21 cellular contexts compared by ENCODE assay signal in genomic region chr15:43093026-43093425, GRCh38. TPM values are rescaled to one million over a fixed set of nuclear protein-coding genes. Genes with fewer than 3 reads are reported as not detected.
DNase-seq lines count a peak whose midpoint lies in the region; ATAC-seq, FAIRE-seq and TF ChIP-seq lines count a peak whose summit lies in the region.
"Had no signal": no experiment of that assay in that cellular context is flagged by ENCODE, and none has a peak within 500 bp of the region (broad histone marks: within the 10 kb centered on the region; RNA-seq: fewer than 3 reads in every experiment).

No MANE protein-coding gene starts in this region.

- no peak overlapping the region for H3K4me2 ChIP-seq in GM12878 (ENCODE audit: control insufficient read depth, insufficient read depth)

- H3K27ac Mint-ChIP-seq in CD14-positive monocyte: peak overlapping the region in 5 of 7 donors; percentile 14 to 86 (median 54)
- no peak overlapping the region for H3K27ac Mint-ChIP-seq in CD8-positive, alpha-beta memory T cell
- H3K27ac Mint-ChIP-seq: activated CD4-positive, alpha-beta T cell treated with anti-CD3 and anti-CD28 coated beads, Interleukin-2, amount 10 ng/mL, durations not matched to agents 7 days and 5 days; activated T-helper 1 cell treated with anti-CD3 and anti-CD28 coated beads, Interleukin-12 subunit alpha, Interleukin-12 subunit beta, Interleukin-2, Interleukin-4 antibody, amounts not matched to agents 30 ng/mL and 10 ng/mL and 1 ng/mL, durations not matched to agents 14 hours and 24 hours and 36 hours; CD4-positive, alpha-beta T cell; stimulated activated effector memory CD8-positive, alpha-beta T cell treated with anti-CD3 and anti-CD28 coated beads, Interleukin-12 subunit alpha, Interleukin-12 subunit beta, amount 100 ng/mL, for 72 hours; T-helper 17 cell had no signal

- H3K36me3 ChIP-seq in GM12878 (ENCODE audit: control insufficient read depth in 2 of 2, insufficient read depth in 2 of 2, low read length in 1 of 2) (no peaks in the 10 kb centered on the region), neutrophil (peaks cover 12% of the 10 kb centered on the region)
- H3K36me3 ChIP-seq in CD8-positive, alpha-beta memory T cell (ENCODE audit: insufficient read depth, low read length): no peaks in the 10 kb centered on the region
- H3K36me3 ChIP-seq: vagina had no signal

- H3K36me3 Mint-ChIP-seq in CD14-positive monocyte: peaks cover 33 to 41% of the 10 kb centered on the region in 2 donors
- peaks cover 0 to 57% (median 23%) of the 10 kb centered on the region in 3 donors for H3K36me3 Mint-ChIP-seq in CD8-positive, alpha-beta memory T cell

- no peak for FAIRE-seq in GM12878 (lab: Jason Lieb, UNC)
- FAIRE-seq: H1, keratinocyte had no signal

- H3K9me3 ChIP-seq in GM12878 (replicated peaks; ENCODE audit: control insufficient read depth, insufficient read depth, low read length) (no peaks in the 10 kb centered on the region), neutrophil (no peaks in the 10 kb centered on the region)
- no peaks in the 10 kb centered on the region for H3K9me3 ChIP-seq in CD8-positive, alpha-beta memory T cell (ENCODE audit: low read length)
- H3K9me3 ChIP-seq: Peyer's patch, vagina had no signal

- H3K4me3 Mint-ChIP-seq in CD14-positive monocyte: no peak overlapping the region
- no peak overlapping the region for H3K4me3 Mint-ChIP-seq in CD8-positive, alpha-beta memory T cell
- H3K4me3 Mint-ChIP-seq: activated CD4-positive, alpha-beta T cell treated with anti-CD3 and anti-CD28 coated beads, Interleukin-2, amount 10 ng/mL, durations not matched to agents 7 days and 5 days; activated T-helper 1 cell treated with anti-CD3 and anti-CD28 coated beads, Interleukin-12 subunit alpha, Interleukin-12 subunit beta, Interleukin-2, Interleukin-4 antibody, amounts not matched to agents 30 ng/mL and 10 ng/mL and 1 ng/mL, durations not matched to agents 14 hours and 24 hours and 36 hours; CD4-positive, alpha-beta T cell; stimulated activated effector memory CD8-positive, alpha-beta T cell treated with anti-CD3 and anti-CD28 coated beads, Interleukin-12 subunit alpha, Interleukin-12 subunit beta, amount 100 ng/mL, for 72 hours; T-helper 17 cell had no signal

- DNase-seq in CD14-positive monocyte (ENCODE audit: low spot score) (no peak), LHCN-M2 (ENCODE audit: low read depth) (peak; percentile 77), GM12878 (ENCODE audit: low read depth, low spot score) (no peak), medulla oblongata (ENCODE audit: extremely low spot score) (no peak), HUDEP-2 (lab: John Stamatoyannopoulos, UW; ENCODE audit: unreplicated experiment in 76 of 76) (no peak), KG1 (lab: John Stamatoyannopoulos, UW) (no peak)
- no peak for DNase-seq in CD8-positive, alpha-beta memory T cell
- DNase-seq: activated CD4-positive, alpha-beta T cell treated with anti-CD3 and anti-CD28 coated beads, Interleukin-2, amount 10 ng/mL, durations not matched to agents 7 days and 5 days; anterior cingulate cortex; CD4-positive, alpha-beta T cell; NCI-H345; Peyer's patch; stimulated activated CD4-positive, alpha-beta T cell treated with anti-CD3 and anti-CD28 coated beads, Interleukin-4, amount 100 ng/mL, for 24 hours; T-helper 17 cell had no signal

- H3K4me1 ChIP-seq in GM12878 (ENCODE audit: control insufficient read depth, insufficient read depth, low read length) (peaks cover 6% of the 10 kb centered on the region; the same call in 1 of the 2 replicates), neutrophil (ENCODE audit: control insufficient read depth in 1 of 2, insufficient read depth in 1 of 2, low read depth in 1 of 2, low read length in 1 of 2) (peaks cover 0 to 4% of the 10 kb centered on the region in 2 experiments)
- peaks cover 11% of the 10 kb centered on the region for H3K4me1 ChIP-seq in CD8-positive, alpha-beta memory T cell (ENCODE audit: insufficient read depth, low read length)

- peaks cover 0 to 2% (median 0%) of the 10 kb centered on the region in 7 donors for H3K9me3 Mint-ChIP-seq in CD14-positive monocyte
- no peaks in the 10 kb centered on the region for H3K9me3 Mint-ChIP-seq in CD8-positive, alpha-beta memory T cell
- H3K9me3 Mint-ChIP-seq: activated CD4-positive, alpha-beta T cell treated with anti-CD3 and anti-CD28 coated beads, Interleukin-2, amount 10 ng/mL, durations not matched to agents 7 days and 5 days; activated T-helper 1 cell treated with anti-CD3 and anti-CD28 coated beads, Interleukin-12 subunit alpha, Interleukin-12 subunit beta, Interleukin-2, Interleukin-4 antibody, amounts not matched to agents 30 ng/mL and 10 ng/mL and 1 ng/mL, durations not matched to agents 14 hours and 24 hours and 36 hours; CD4-positive, alpha-beta T cell; stimulated activated effector memory CD8-positive, alpha-beta T cell treated with anti-CD3 and anti-CD28 coated beads, Interleukin-12 subunit alpha, Interleukin-12 subunit beta, amount 100 ng/mL, for 72 hours had no signal

- whole genome bisulfite sequencing in GM12878 (ENCODE audit: insufficient coverage, insufficient replicate concordance, low lambda C conversion rate, missing lambda C conversion rate): 100% methylated on average over 1 of the region's 1 CpG

- RAD21 ChIA-PET in GM12878 (lab: Charles Lee; ENCODE audit: unreplicated experiment): interaction anchor here (1.1 kb wide), 1 partner anchor 121 kb away, joined by 3 read pairs; no protein-coding TSS in a partner anchor

- in situ Hi-C loops in GM12878 (cut with MboI): no loop called here

- H4K20me1 ChIP-seq in GM12878 (ENCODE audit: control insufficient read depth, insufficient read depth): no peaks in the 10 kb centered on the region

- intact Hi-C loops in CD14-positive monocyte (cut with micrococcal nuclease): no loop called here
- intact Hi-C loops in GM12878 (cut with micrococcal nuclease; ENCODE audit: unreplicated experiment): no loop called here

- H3K4me3 ChIP-seq in GM12878 (no peak overlapping the region), neutrophil (ENCODE audit: low read depth in 1 of 2, low read length in 1 of 2) (no peak overlapping the region)
- H3K4me3 ChIP-seq in CD8-positive, alpha-beta memory T cell (ENCODE audit: low read length): no peak overlapping the region
- H3K4me3 ChIP-seq: Peyer's patch, vagina had no signal

- peaks cover 25% of the 10 kb centered on the region for H3K4me1 Mint-ChIP-seq in CD14-positive monocyte
- peaks cover 53 to 76% (median 65%) of the 10 kb centered on the region in 3 donors for H3K4me1 Mint-ChIP-seq in CD8-positive, alpha-beta memory T cell

- TF ChIP-seq CTCF in CD14-positive monocyte (IDR thresholded peaks at IDR 0.05): no peak
- no peak for TF ChIP-seq CTCF in GM12878 (IDR thresholded peaks at IDR 0.05 in 2 of 3, conservative IDR thresholded peaks at IDR 0.05 in 1 of 3; ENCODE audit: control insufficient read depth in 2 of 3, extremely low read depth in 1 of 3, insufficient read depth in 1 of 3, low read depth in 3 of 3, low read length in 3 of 3)
- no peak for TF ChIP-seq CTCF in neutrophil (IDR thresholded peaks at IDR 0.05)

- no TSS peak for BruUV-seq in GM12878 (replicated peaks; lab: Mats Ljungman, UMichigan)

- no peak overlapping the region for H3K27ac ChIP-seq in GM12878 (ENCODE audit: control insufficient read depth, insufficient read depth)
- peak overlapping the region; percentile 59 for H3K27ac ChIP-seq in neutrophil
- no peak overlapping the region for H3K27ac ChIP-seq in CD8-positive, alpha-beta memory T cell (ENCODE audit: low read depth, low read length)
- H3K27ac ChIP-seq: HL-60, vagina had no signal

- TF ChIP-seq RAD21 in GM12878 (IDR thresholded peaks at IDR 0.05; ENCODE audit: insufficient read depth, low read depth, low read length): no peak

- no peak overlapping the region for H3K9ac ChIP-seq in GM12878 (ENCODE audit: control insufficient read depth, insufficient read depth, low read length)

- no peak for TF ChIP-seq POLR2A in GM12878 (IDR thresholded peaks at IDR 0.05; ENCODE audit: low read depth, low read length)

- no peak overlapping the region for H2AFZ ChIP-seq in GM12878 (ENCODE audit: control insufficient read depth, low read depth, low read length)

- H3K27me3 ChIP-seq in GM12878 (replicated peaks in 1 of 2; ENCODE audit: control insufficient read depth in 2 of 2, insufficient read depth in 2 of 2, low read length in 1 of 2): no peaks in the 10 kb centered on the region
- H3K27me3 ChIP-seq in neutrophil: no peaks in the 10 kb centered on the region
- no peaks in the 10 kb centered on the region for H3K27me3 ChIP-seq in CD8-positive, alpha-beta memory T cell (ENCODE audit: insufficient read depth, low read length, poor library complexity, severe bottlenecking)
- H3K27me3 ChIP-seq: Peyer's patch, vagina had no signal

- SMC1A ChIA-PET in GM12878 (lab: Charles Lee; ENCODE audit: uncharacterized antibody, unreplicated experiment): interaction anchor here (1.3 to 1.9 kb wide), 2 partner anchors 14 to 158 kb away, joined by 3 to 6 read pairs; partner anchors contain the start of gene UBR1

- peak; percentile 46 for ATAC-seq in GM12878
- ATAC-seq: stimulated activated effector memory CD8-positive, alpha-beta T cell treated with anti-CD3 and anti-CD28 coated beads, Interleukin-12 subunit alpha, Interleukin-12 subunit beta, amount 100 ng/mL, for 72 hours; T-helper 17 cell had no signal

- TF ChIP-seq EP300 in GM12878 (IDR thresholded peaks at IDR 0.05; ENCODE audit: borderline replicate concordance in 1 of 2, control insufficient read depth in 1 of 2, low read depth in 2 of 2, low read length in 2 of 2): no peak

- POLR2A ChIA-PET in GM12878 (lab: Charles Lee): interaction anchor here (0.6 kb wide), 2 partner anchors 360 to 1312 kb away, joined by 5 to 8 read pairs; no protein-coding TSS in a partner anchor
- POLR2A ChIA-PET in CD8-positive, alpha-beta memory T cell (lab: Charles Lee): no interaction called here

- peaks cover 11% of the 10 kb centered on the region for H3K79me2 ChIP-seq in GM12878 (ENCODE audit: control insufficient read depth, insufficient read depth, low read length)

- CTCF ChIA-PET in GM12878 (lab: Yijun Ruan, JAX): interaction anchor here (0.9 kb wide), 1 partner anchor 33 kb away, joined by 3 read pairs; no protein-coding TSS in a partner anchor
- CTCF ChIA-PET in CD8-positive, alpha-beta memory T cell (lab: Charles Lee): no interaction called here

- H3K27me3 Mint-ChIP-seq in CD14-positive monocyte (ENCODE audit: low read depth in 3 of 3): no peaks in the 10 kb centered on the region
- H3K27me3 Mint-ChIP-seq in CD8-positive, alpha-beta memory T cell: no peaks in the 10 kb centered on the region
- H3K27me3 Mint-ChIP-seq: activated CD4-positive, alpha-beta T cell treated with anti-CD3 and anti-CD28 coated beads, Interleukin-2, amount 10 ng/mL, durations not matched to agents 7 days and 5 days; CD4-positive, alpha-beta T cell; T-helper 17 cell had no signal

RNA-seq across cellular contexts. Expression of gene UBR1, which starts 12.8 kb away (rescaled TPM):
- polyA plus RNA-seq in CD14-positive monocyte (1 to 10 TPM; 5.1 to 6.3 TPM), GM12878 (2011; rRNA removed) (15.4 and 21.8 TPM in 2 replicates), GM12878 (2014; fragmentation: Illumina TruSeq; extraction: Trizol) (14.9 and 17.5 TPM in 2 replicates), GM12878 (2014; fragmentation: Nextera tagmentation; extraction: Ambion mirVana) (1 to 10 TPM; 4.5 to 5.5 TPM), GM12878 (2014; rRNA removed) (9.3 and 9.7 TPM in 2 replicates), GM12878 (2016; fragmentation: Nextera tagmentation; extraction: Ambion mirVana) (10 to 100 TPM; 22.5 TPM)
- total RNA-seq in LHCN-M2 (2014; rRNA removed) (23.0 and 24.7 TPM in 2 replicates), GM12878 (2014; rRNA removed) (17.9 and 20.8 TPM in 2 replicates), GM12878 (2014; rRNA removed; fragmentation: Illumina TruSeq; extraction: Trizol) (25.5 and 27.5 TPM in 2 replicates), GM12878 (2021) (17.2 and 20.6 TPM in 2 replicates)
- 5.7 TPM for polyA plus RNA-seq in LHCN-M2 (2012)
- total RNA-seq in GM12878 (2013; cell fraction: nucleolus; rRNA removed): 132 and 148 TPM in 2 replicates
- polyA plus RNA-seq in GM12878 (2011; ENCODE audit: low read depth): 8.3 TPM
- 5.7 and 7.3 TPM in 2 replicates for polyA plus RNA-seq in GM12878 (2011; cell fraction: cytosol; rRNA removed)
- 10.7 and 11.8 TPM in 2 replicates for polyA plus RNA-seq in GM12878 (2011; cell fraction: nucleus; rRNA removed)
- 7.8 and 8.2 TPM in 2 replicates for polyA plus RNA-seq in GM12878 (2012)
- 24.8 and 37.7 TPM in 2 replicates for polyA minus RNA-seq in GM12878 (2011; rRNA and poly(A)+ RNA removed)
- 13.4 and 13.5 TPM in 2 replicates for polyA minus RNA-seq in GM12878 (2011; cell fraction: cytosol; rRNA and poly(A)+ RNA removed)
- 25.5 and 33.8 TPM in 2 replicates for polyA minus RNA-seq in GM12878 (2011; cell fraction: nucleus; rRNA and poly(A)+ RNA removed)
- total RNA-seq in CD8-positive, alpha-beta memory T cell: 10 to 100 TPM; 28.6 to 29.7 TPM
- 15.4 TPM for polyA plus RNA-seq in CD8-positive, alpha-beta memory T cell

RNA-seq across cellular contexts. Expression of gene TMEM62, which starts 40.4 kb away (rescaled TPM):
- polyA plus RNA-seq in CD14-positive monocyte (10 to 100 TPM; 10.5 to 10.8 TPM), GM12878 (2011; rRNA removed) (15.7 and 19.1 TPM in 2 replicates), GM12878 (2014; fragmentation: Illumina TruSeq; extraction: Trizol) (19.1 and 20.3 TPM in 2 replicates), GM12878 (2014; fragmentation: Nextera tagmentation; extraction: Ambion mirVana) (1 to 10 TPM; 7.0 to 9.7 TPM), GM12878 (2014; rRNA removed) (14.1 and 15.6 TPM in 2 replicates), GM12878 (2016; fragmentation: Nextera tagmentation; extraction: Ambion mirVana) (10 to 100 TPM; 11.6 to 12.5 TPM)
- total RNA-seq in LHCN-M2 (2014; rRNA removed) (5.2 and 5.7 TPM in 2 replicates), GM12878 (2014; rRNA removed) (26.6 and 26.8 TPM in 2 replicates), GM12878 (2014; rRNA removed; fragmentation: Illumina TruSeq; extraction: Trizol) (23.6 and 24.1 TPM in 2 replicates), GM12878 (2021) (15.8 and 18.3 TPM in 2 replicates)
- polyA plus RNA-seq in LHCN-M2 (2012): 3.5 TPM
- 116 and 118 TPM in 2 replicates for total RNA-seq in GM12878 (2013; cell fraction: nucleolus; rRNA removed)
- polyA plus RNA-seq in GM12878 (2011; ENCODE audit: low read depth): 9.0 TPM
- 8.2 and 10.7 TPM in 2 replicates for polyA plus RNA-seq in GM12878 (2011; cell fraction: cytosol; rRNA removed)
- 25.3 and 29.7 TPM in 2 replicates for polyA plus RNA-seq in GM12878 (2011; cell fraction: nucleus; rRNA removed)
- polyA plus RNA-seq in GM12878 (2012): 7.7 and 12.4 TPM in 2 replicates
- 14.3 and 14.6 TPM in 2 replicates for polyA minus RNA-seq in GM12878 (2011; rRNA and poly(A)+ RNA removed)
- 4.0 and 5.9 TPM in 2 replicates for polyA minus RNA-seq in GM12878 (2011; cell fraction: cytosol; rRNA and poly(A)+ RNA removed)
- polyA minus RNA-seq in GM12878 (2011; cell fraction: nucleus; rRNA and poly(A)+ RNA removed): 16.1 and 34.2 TPM in 2 replicates
- 10 to 100 TPM; 13.2 to 18.1 TPM for total RNA-seq in CD8-positive, alpha-beta memory T cell
- 11.2 TPM for polyA plus RNA-seq in CD8-positive, alpha-beta memory T cell

Comparison
In these comparisons a context has a peak if more than half of its experiments do, and no peak if none do; other contexts are left out.
1. H3K27ac Mint-ChIP-seq: peak in CD14-positive monocyte (5 of 7); none in CD8-positive, alpha-beta memory T cell (0 of 8).